8 cellular contexts compared by ENCODE assay signal in genomic region chr1:65255088-65256050, GRCh38. TPM values are rescaled to one million over a fixed set of nuclear protein-coding genes. Genes with fewer than 3 reads are reported as not detected.
A peak's percentile ranks its signal among the peaks of the same experiment; 100 is the strongest.
DNase-seq lines count a peak whose midpoint lies in the region; ATAC-seq, FAIRE-seq and TF ChIP-seq lines count a peak whose summit lies in the region.

No MANE protein-coding gene starts in this region.

- peak overlapping the region; percentile 81 to 90 for H3K4me3 Mint-ChIP-seq in stimulated activated naive B cell treated with anti-CD40 and anti-IgM and Interleukin-4, amounts not matched to agents 10 μg/mL and 1 μg/mL and 100 μg/mL, for 72 hours

- peaks cover 10 to 17% of the 10 kb centered on the region in 2 donors for H3K4me1 Mint-ChIP-seq in stimulated activated naive B cell treated with anti-CD40 and anti-IgM and Interleukin-4, amounts not matched to agents 10 μg/mL and 1 μg/mL and 100 μg/mL, for 72 hours

- H3K36me3 ChIP-seq in bronchial epithelial cell (ENCODE audit: control insufficient read depth, insufficient read depth, low read length) (no peaks in the 10 kb centered on the region), kidney epithelial cell (ENCODE audit: control insufficient read depth, insufficient read depth, low read length) (no peaks in the 10 kb centered on the region)

- peak; percentile 32 for FAIRE-seq in bronchial epithelial cell (lab: Jason Lieb, UNC)

- H3K36me3 Mint-ChIP-seq in stimulated activated naive B cell treated with anti-CD40 and anti-IgM and Interleukin-4, amounts not matched to agents 10 μg/mL and 1 μg/mL and 100 μg/mL, for 72 hours = no peaks in the 10 kb centered on the region

- H3K4me3 ChIP-seq in bronchial epithelial cell (ENCODE audit: low read depth, low read length) (peak overlapping the region; percentile 63), kidney epithelial cell (ENCODE audit: low read depth, low read length) (peak overlapping the region; percentile 63)

- H3K9me3 Mint-ChIP-seq in stimulated activated naive B cell treated with anti-CD40 and anti-IgM and Interleukin-4, amounts not matched to agents 10 μg/mL and 1 μg/mL and 100 μg/mL, for 72 hours = no peaks in the 10 kb centered on the region

- ATAC-seq in stimulated activated naive B cell treated with anti-CD40 and anti-IgM and Interleukin-4, amounts not matched to agents 10 μg/mL and 1 μg/mL and 100 μg/mL, for 72 hours (replicated peaks) = no peak
- no peak for ATAC-seq in HG02610 (IDR thresholded peaks at IDR 0.05; ENCODE audit: unreplicated experiment)

- DNase-seq in NCI-H2196 (lab: John Stamatoyannopoulos, UW; ENCODE audit: unreplicated experiment) (peak; percentile 35), NCI-H2196 treated with DMSO at 0.1 percent for 48 hours (lab: John Stamatoyannopoulos, UW; ENCODE audit: unreplicated experiment) (no peak), NCI-H345 (lab: John Stamatoyannopoulos, UW) (peak; percentile 53), bronchial epithelial cell (ENCODE audit: low read depth) (peak; percentile 10), kidney epithelial cell (ENCODE audit: low read depth) (no peak), GM19240 (ENCODE audit: insufficient read length, low spot score) (no peak)
- DNase-seq in stimulated activated naive B cell treated with anti-CD40 and anti-IgM and Interleukin-4, amounts not matched to agents 10 μg/mL and 1 μg/mL and 100 μg/mL, for 72 hours = no peak

- H3K27ac Mint-ChIP-seq in stimulated activated naive B cell treated with anti-CD40 and anti-IgM and Interleukin-4, amounts not matched to agents 10 μg/mL and 1 μg/mL and 100 μg/mL, for 72 hours = peak overlapping the region; percentile 85

- H3K27me3 Mint-ChIP-seq in stimulated activated naive B cell treated with anti-CD40 and anti-IgM and Interleukin-4, amounts not matched to agents 10 μg/mL and 1 μg/mL and 100 μg/mL, for 72 hours = peaks cover 12 to 29% of the 10 kb centered on the region in 2 donors

- no peak for TF ChIP-seq CTCF in bronchial epithelial cell (IDR thresholded peaks at IDR 0.05; ENCODE audit: insufficient read depth, low read length, severe bottlenecking)
- TF ChIP-seq CTCF in kidney epithelial cell (IDR thresholded peaks at IDR 0.05; ENCODE audit: insufficient read depth, low read length, poor library complexity, severe bottlenecking) = no peak

- peaks cover 1% of the 10 kb centered on the region for H3K27me3 ChIP-seq in bronchial epithelial cell (ENCODE audit: control insufficient read depth, insufficient read depth, low read length)
- H3K27me3 ChIP-seq in kidney epithelial cell (ENCODE audit: control insufficient read depth, insufficient read depth, low read length) = no peaks in the 10 kb centered on the region

RNA-seq across cellular contexts. Expression of gene DNAJC6, which starts 54.0 kb away (rescaled TPM):
- total RNA-seq in bronchial epithelial cell (1.9 and 2.1 TPM in 2 replicates), kidney epithelial cell (4.4 and 8.3 TPM in 2 replicates)

Comparison
In these comparisons a context has a peak if more than half of its experiments do, and no peak if none do; other contexts are left out.
1. DNase-seq: peak in NCI-H2196 (single experiment), NCI-H345 (single experiment) and bronchial epithelial cell (single experiment); none in NCI-H2196 treated with DMSO at 0.1 percent for 48 hours (single experiment), kidney epithelial cell (single experiment), stimulated activated naive B cell treated with anti-CD40 and anti-IgM and Interleukin-4, amounts not matched to agents 10 μg/mL and 1 μg/mL and 100 μg/mL, for 72 hours (single experiment) and GM19240 (single experiment).